ENCODE assay signal across 1 cellular context in the genomic region with DNA sequence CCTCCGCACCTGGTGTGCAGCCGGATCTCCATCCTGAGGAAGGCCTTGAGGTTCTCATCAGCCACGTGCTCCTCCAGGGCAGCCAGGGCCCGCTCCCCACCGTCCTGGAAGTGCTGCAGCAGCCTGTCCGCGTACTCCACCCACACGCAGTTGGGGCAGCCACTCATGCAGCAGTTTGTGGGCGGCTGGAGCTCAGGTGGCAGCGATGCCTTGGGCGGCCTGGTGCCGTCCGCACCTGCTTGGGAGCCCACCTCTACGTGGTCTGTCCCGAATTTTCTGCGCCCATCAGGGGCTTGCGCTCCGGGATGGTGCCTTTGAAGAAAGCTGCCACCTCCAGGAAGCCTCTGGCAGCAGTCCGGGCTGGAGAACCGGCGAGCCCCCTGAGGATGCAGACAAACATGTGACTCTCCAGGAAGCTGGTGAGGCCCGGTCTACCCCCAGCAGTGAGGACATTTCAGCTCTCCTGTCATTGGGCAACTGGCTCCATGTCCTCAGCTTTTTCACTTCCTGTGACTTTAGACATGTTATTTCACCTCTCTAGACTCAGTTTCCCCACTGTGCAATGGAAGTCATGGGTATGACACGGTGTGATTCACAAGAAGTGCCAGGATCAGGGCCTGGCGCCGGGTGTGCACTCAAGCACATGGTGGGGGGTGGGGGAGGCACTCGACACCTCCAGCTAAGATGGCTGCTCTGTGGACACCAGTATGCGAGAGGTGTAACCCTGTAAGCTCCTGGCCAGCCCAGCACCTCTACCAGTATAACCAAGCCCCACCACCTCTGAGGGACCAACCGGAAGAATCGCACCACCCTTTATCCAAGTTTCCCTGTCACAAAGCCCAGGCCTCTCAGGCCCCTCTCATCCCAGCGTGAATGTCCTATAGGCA.
TF ChIP-seq lines count a peak whose summit lies in the region.

No MANE protein-coding gene starts in this region.

TF ChIP-seq in HCT116, 20 proteins besides CTCF, POLR2A, EP300 and RAD21 (continued from another document):
- TF ChIP-seq TCF7L2 (IDR thresholded peaks at IDR 0.05; ENCODE audit: borderline replicate concordance, extremely low read depth, insufficient read depth, insufficient read length) (no peak), YY1 (IDR thresholded peaks at IDR 0.05; ENCODE audit: extremely low read depth, insufficient replicate concordance, low read depth, low read length) (peak; percentile 88), ZFX (IDR thresholded peaks at IDR 0.05) (0 out of 2 replicates have a peak, but pooled peaks have one; percentile 51), JUND (IDR thresholded peaks at IDR 0.05) (no peak), EGR1 (IDR thresholded peaks at IDR 0.05; ENCODE audit: low read depth) (no peak), CEBPB (IDR thresholded peaks at IDR 0.05; ENCODE audit: low read depth) (no peak)
- TF ChIP-seq, protein P1, sequence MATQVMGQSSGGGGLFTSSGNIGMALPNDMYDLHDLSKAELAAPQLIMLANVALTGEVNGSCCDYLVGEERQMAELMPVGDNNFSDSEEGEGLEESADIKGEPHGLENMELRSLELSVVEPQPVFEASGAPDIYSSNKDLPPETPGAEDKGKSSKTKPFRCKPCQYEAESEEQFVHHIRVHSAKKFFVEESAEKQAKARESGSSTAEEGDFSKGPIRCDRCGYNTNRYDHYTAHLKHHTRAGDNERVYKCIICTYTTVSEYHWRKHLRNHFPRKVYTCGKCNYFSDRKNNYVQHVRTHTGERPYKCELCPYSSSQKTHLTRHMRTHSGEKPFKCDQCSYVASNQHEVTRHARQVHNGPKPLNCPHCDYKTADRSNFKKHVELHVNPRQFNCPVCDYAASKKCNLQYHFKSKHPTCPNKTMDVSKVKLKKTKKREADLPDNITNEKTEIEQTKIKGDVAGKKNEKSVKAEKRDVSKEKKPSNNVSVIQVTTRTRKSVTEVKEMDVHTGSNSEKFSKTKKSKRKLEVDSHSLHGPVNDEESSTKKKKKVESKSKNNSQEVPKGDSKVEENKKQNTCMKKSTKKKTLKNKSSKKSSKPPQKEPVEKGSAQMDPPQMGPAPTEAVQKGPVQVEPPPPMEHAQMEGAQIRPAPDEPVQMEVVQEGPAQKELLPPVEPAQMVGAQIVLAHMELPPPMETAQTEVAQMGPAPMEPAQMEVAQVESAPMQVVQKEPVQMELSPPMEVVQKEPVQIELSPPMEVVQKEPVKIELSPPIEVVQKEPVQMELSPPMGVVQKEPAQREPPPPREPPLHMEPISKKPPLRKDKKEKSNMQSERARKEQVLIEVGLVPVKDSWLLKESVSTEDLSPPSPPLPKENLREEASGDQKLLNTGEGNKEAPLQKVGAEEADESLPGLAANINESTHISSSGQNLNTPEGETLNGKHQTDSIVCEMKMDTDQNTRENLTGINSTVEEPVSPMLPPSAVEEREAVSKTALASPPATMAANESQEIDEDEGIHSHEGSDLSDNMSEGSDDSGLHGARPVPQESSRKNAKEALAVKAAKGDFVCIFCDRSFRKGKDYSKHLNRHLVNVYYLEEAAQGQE (IDR thresholded peaks at IDR 0.05; ENCODE audit: low read depth) = no peak
- TF ChIP-seq, protein P2, sequence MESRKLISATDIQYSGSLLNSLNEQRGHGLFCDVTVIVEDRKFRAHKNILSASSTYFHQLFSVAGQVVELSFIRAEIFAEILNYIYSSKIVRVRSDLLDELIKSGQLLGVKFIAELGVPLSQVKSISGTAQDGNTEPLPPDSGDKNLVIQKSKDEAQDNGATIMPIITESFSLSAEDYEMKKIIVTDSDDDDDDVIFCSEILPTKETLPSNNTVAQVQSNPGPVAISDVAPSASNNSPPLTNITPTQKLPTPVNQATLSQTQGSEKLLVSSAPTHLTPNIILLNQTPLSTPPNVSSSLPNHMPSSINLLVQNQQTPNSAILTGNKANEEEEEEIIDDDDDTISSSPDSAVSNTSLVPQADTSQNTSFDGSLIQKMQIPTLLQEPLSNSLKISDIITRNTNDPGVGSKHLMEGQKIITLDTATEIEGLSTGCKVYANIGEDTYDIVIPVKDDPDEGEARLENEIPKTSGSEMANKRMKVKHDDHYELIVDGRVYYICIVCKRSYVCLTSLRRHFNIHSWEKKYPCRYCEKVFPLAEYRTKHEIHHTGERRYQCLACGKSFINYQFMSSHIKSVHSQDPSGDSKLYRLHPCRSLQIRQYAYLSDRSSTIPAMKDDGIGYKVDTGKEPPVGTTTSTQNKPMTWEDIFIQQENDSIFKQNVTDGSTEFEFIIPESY (IDR thresholded peaks at IDR 0.05; ENCODE audit: extremely low read depth, insufficient replicate concordance, low read length) = no peak
TF ChIP-seq in HCT116: peak in this region for 6.
